Comparison of ENCODE assay signal across 13 cellular contexts in genomic region chr1:77370588-77371306, GRCh38.
DNase-seq lines count a peak whose midpoint lies in the region; ATAC-seq and TF ChIP-seq lines count a peak whose summit lies in the region.
"Had no signal": no experiment of that assay in that cellular context is flagged by ENCODE, and none has a peak within 500 bp of the region (broad histone marks: within the 10 kb centered on the region; RNA-seq: fewer than 3 reads in every experiment).

No MANE protein-coding gene starts in this region.

- no TSS peak for BruUV-seq in OCI-LY7 (replicated peaks; lab: Mats Ljungman, UMichigan)

- H3K27me3 Mint-ChIP-seq in HFFc6 (ENCODE audit: insufficient read depth), result no peaks in the 10 kb centered on the region
- H3K27me3 Mint-ChIP-seq in activated naive CD8-positive, alpha-beta T cell treated with anti-CD3 and anti-CD28 coated beads, Interleukin-2, amount 50 U/mL, for 24 hours, result no peaks in the 10 kb centered on the region
- H3K27me3 Mint-ChIP-seq: CD4-positive, alpha-beta T cell; stimulated activated naive CD8-positive, alpha-beta T cell treated with anti-CD3 and anti-CD28 coated beads, Interleukin-15, Interleukin-2, amounts not matched to agents 100 ng/mL and 50 ng/mL, for 24 hours had no signal

- no peak overlapping the region for H3K4me2 ChIP-seq in OCI-LY7 (ENCODE audit: low read length)

- peak; percentile 66 for ATAC-seq in activated naive CD8-positive, alpha-beta T cell treated with anti-CD3 and anti-CD28 coated beads, Interleukin-2, amount 50 U/mL, for 24 hours
- ATAC-seq in foreskin keratinocyte, result peak; percentile 53

- TF ChIP-seq CTCF in HFFc6 (IDR thresholded peaks at IDR 0.05) (no peak), foreskin keratinocyte (conservative IDR thresholded peaks at IDR 0.05) (no peak), OCI-LY7 (conservative IDR thresholded peaks at IDR 0.05; ENCODE audit: low read length) (no peak), GM20000 (IDR thresholded peaks at IDR 0.05; ENCODE audit: extremely low read depth, missing control alignments) (no peak), Peyer's patch (IDR thresholded peaks at IDR 0.05) (no peak)

- H3K9me3 Mint-ChIP-seq in HFFc6, result no peaks in the 10 kb centered on the region
- no peaks in the 10 kb centered on the region for H3K9me3 Mint-ChIP-seq in activated naive CD8-positive, alpha-beta T cell treated with anti-CD3 and anti-CD28 coated beads, Interleukin-2, amount 50 U/mL, for 24 hours
- H3K9me3 Mint-ChIP-seq: activated B cell treated with CpG ODN at 0.5 μM for 24 hours; CD4-positive, alpha-beta T cell; stimulated activated naive CD8-positive, alpha-beta T cell treated with anti-CD3 and anti-CD28 coated beads, Interleukin-15, Interleukin-2, amounts not matched to agents 100 ng/mL and 50 ng/mL, for 24 hours had no signal

- H3K27me3 ChIP-seq in foreskin keratinocyte (no peaks in the 10 kb centered on the region), Peyer's patch (no peaks in the 10 kb centered on the region)

- no peaks in the 10 kb centered on the region for H3K9me3 ChIP-seq in OCI-LY7 (ENCODE audit: low read length)
- no peaks in the 10 kb centered on the region for H3K9me3 ChIP-seq in Peyer's patch

- H4K20me1 ChIP-seq in OCI-LY7 (ENCODE audit: insufficient read depth, low read length), result no peaks in the 10 kb centered on the region

- H3K27ac ChIP-seq in foreskin keratinocyte (no peak overlapping the region), OCI-LY7 (ENCODE audit: low read depth, low read length, poor library complexity, severe bottlenecking) (no peak overlapping the region), Peyer's patch (no peak overlapping the region)

- peak overlapping the region; percentile 64 for H3K4me3 Mint-ChIP-seq in HFFc6
- H3K4me3 Mint-ChIP-seq in activated naive CD8-positive, alpha-beta T cell treated with anti-CD3 and anti-CD28 coated beads, Interleukin-2, amount 50 U/mL, for 24 hours, result no peak overlapping the region
- H3K4me3 Mint-ChIP-seq: activated B cell treated with CpG ODN at 0.5 μM for 24 hours; CD4-positive, alpha-beta T cell; stimulated activated naive CD8-positive, alpha-beta T cell treated with anti-CD3 and anti-CD28 coated beads, Interleukin-15, Interleukin-2, amounts not matched to agents 100 ng/mL and 50 ng/mL, for 24 hours had no signal

- H3K27ac Mint-ChIP-seq in HFFc6, result peak overlapping the region; percentile 83
- H3K27ac Mint-ChIP-seq in activated naive CD8-positive, alpha-beta T cell treated with anti-CD3 and anti-CD28 coated beads, Interleukin-2, amount 50 U/mL, for 24 hours, result no peak overlapping the region
- H3K27ac Mint-ChIP-seq: activated B cell treated with CpG ODN at 0.5 μM for 24 hours; CD4-positive, alpha-beta T cell; stimulated activated naive CD8-positive, alpha-beta T cell treated with anti-CD3 and anti-CD28 coated beads, Interleukin-15, Interleukin-2, amounts not matched to agents 100 ng/mL and 50 ng/mL, for 24 hours had no signal

- H2AFZ ChIP-seq in OCI-LY7 (ENCODE audit: low read length), result no peak overlapping the region

- intact Hi-C loops in OCI-LY7 (cut with micrococcal nuclease; ENCODE audit: unreplicated experiment), result no loop called here

- no peaks in the 10 kb centered on the region for H3K9me2 ChIP-seq in OCI-LY7 (ENCODE audit: insufficient read depth, low read length)

- H3K4me3 ChIP-seq in OCI-LY7 (ENCODE audit: low read depth, low read length, poor library complexity, severe bottlenecking) (no peak overlapping the region), Peyer's patch (no peak overlapping the region)

- DNase-seq in A172 (ENCODE audit: low spot score), result peak; percentile 75
- peak; percentile 93 for DNase-seq in HFFc6
- no peak for DNase-seq in activated naive CD8-positive, alpha-beta T cell treated with anti-CD3 and anti-CD28 coated beads, Interleukin-2, amount 50 U/mL, for 24 hours
- DNase-seq in foreskin keratinocyte, result peak; percentile 51 to 71
- no peak for DNase-seq in OCI-LY7 (ENCODE audit: low spot score)
- no peak for DNase-seq in GM20000 (ENCODE audit: low spot score)
- DNase-seq in DMS114 treated with DMSO at 0.1 percent for 48 hours (lab: John Stamatoyannopoulos, UW; ENCODE audit: unreplicated experiment), result no peak
- DNase-seq in Peyer's patch, result no peak
- DNase-seq: activated B cell treated with CpG ODN at 0.5 μM for 24 hours; CD4-positive, alpha-beta T cell; NCI-H1436; stimulated activated CD4-positive, alpha-beta T cell treated with anti-CD3 and anti-CD28 coated beads, Interleukin-12 subunit alpha, Interleukin-12 subunit beta, amount 100 ng/mL, for 4 hours had no signal

- peaks cover 36% of the 10 kb centered on the region for H3K4me1 Mint-ChIP-seq in HFFc6 (ENCODE audit: low read depth)
- peaks cover 14% of the 10 kb centered on the region for H3K4me1 Mint-ChIP-seq in activated naive CD8-positive, alpha-beta T cell treated with anti-CD3 and anti-CD28 coated beads, Interleukin-2, amount 50 U/mL, for 24 hours
- H3K4me1 Mint-ChIP-seq: activated B cell treated with CpG ODN at 0.5 μM for 24 hours had no signal

- CTCF ChIA-PET in OCI-LY7 (lab: Charles Lee; ENCODE audit: unreplicated experiment), result no interaction called here

- no peak for TF ChIP-seq POLR2A in Peyer's patch (IDR thresholded peaks at IDR 0.05)

- H3K79me2 ChIP-seq in OCI-LY7 (ENCODE audit: insufficient read depth, low read depth, low read length), result no peaks in the 10 kb centered on the region

- no peaks in the 10 kb centered on the region for H3K4me1 ChIP-seq in foreskin keratinocyte
- no peaks in the 10 kb centered on the region for H3K4me1 ChIP-seq in OCI-LY7 (ENCODE audit: insufficient read depth, low read length, poor library complexity, severe bottlenecking)
- H3K4me1 ChIP-seq in Peyer's patch, result no peaks in the 10 kb centered on the region

- POLR2A ChIA-PET in OCI-LY7 (lab: Charles Lee), result no interaction called here

- H3K36me3 Mint-ChIP-seq in HFFc6 (ENCODE audit: low read depth), result peaks cover 10% of the 10 kb centered on the region
- H3K36me3 Mint-ChIP-seq in activated naive CD8-positive, alpha-beta T cell treated with anti-CD3 and anti-CD28 coated beads, Interleukin-2, amount 50 U/mL, for 24 hours (ENCODE audit: low read depth), result no peaks in the 10 kb centered on the region

- no peaks in the 10 kb centered on the region for H3K36me3 ChIP-seq in OCI-LY7 (ENCODE audit: insufficient read depth, low read length)
- H3K36me3 ChIP-seq in Peyer's patch, result no peaks in the 10 kb centered on the region

Comparison
In these comparisons a context has a peak if more than half of its experiments do, and no peak if none do; other contexts are left out.
1. DNase-seq: peak in A172 (single experiment), HFFc6 (single experiment) and foreskin keratinocyte (2 of 2); none in activated naive CD8-positive, alpha-beta T cell treated with anti-CD3 and anti-CD28 coated beads, Interleukin-2, amount 50 U/mL, for 24 hours (single experiment), OCI-LY7 (single experiment), GM20000 (single experiment), DMS114 treated with DMSO at 0.1 percent for 48 hours (single experiment) and Peyer's patch (0 of 3).